In genomic region chr1:8711873-8712412, GRCh38 we compare ENCODE assay signal across 8 cellular contexts.
DNase-seq lines count a peak whose midpoint lies in the region; ATAC-seq, FAIRE-seq and TF ChIP-seq lines count a peak whose summit lies in the region.

No MANE protein-coding gene starts in this region.

- POLR2A ChIA-PET in activated CD4-positive, alpha-beta T cell treated with anti-CD3 and anti-CD28 coated beads, Interleukin-2, amount 10 ng/mL, durations not matched to agents 7 days and 5 days (lab: Charles Lee) = interaction anchor here (1.1 kb wide), 1 partner anchor 10 kb away, joined by 6 read pairs; no protein-coding TSS in a partner anchor
- POLR2A ChIA-PET in HepG2 (lab: Yijun Ruan, JAX) = interaction anchor here (1.0 to 1.4 kb wide), 3 partner anchors 10 to 472 kb away, joined by 3 to 19 read pairs (median 4); no protein-coding TSS in a partner anchor

- H3K4me2 ChIP-seq in HepG2 (ENCODE audit: low read depth, low read length) = peak overlapping the region; percentile 74

- in situ Hi-C loops in HepG2 (cut with HindIII; ENCODE audit: extremely low pct_ligation_motif_present, low pct_unique_long_range_greater_than_20kb) = no loop called here

- intact Hi-C loops in HepG2 (cut with micrococcal nuclease; ENCODE audit: unreplicated experiment) = no loop called here

- no peak for TF ChIP-seq RAD21 in HepG2 (CRISPR knock-in tag; IDR thresholded peaks at IDR 0.05)

- peaks cover 8% of the 10 kb centered on the region for H3K36me3 Mint-ChIP-seq in activated CD4-positive, alpha-beta T cell treated with anti-CD3 and anti-CD28 coated beads, Interleukin-2, amount 10 ng/mL, durations not matched to agents 7 days and 5 days (ENCODE audit: low read depth)
- peaks cover 3% of the 10 kb centered on the region for H3K36me3 Mint-ChIP-seq in activated naive CD8-positive, alpha-beta T cell treated with anti-CD3 and anti-CD28 coated beads, Interleukin-2, amount 50 U/mL, for 24 hours (ENCODE audit: low read depth)

- H3K4me3 Mint-ChIP-seq in activated CD4-positive, alpha-beta T cell treated with anti-CD3 and anti-CD28 coated beads, Interleukin-2, amount 10 ng/mL, durations not matched to agents 7 days and 5 days = peak overlapping the region; percentile 21
- peak overlapping the region; percentile 16 for H3K4me3 Mint-ChIP-seq in activated naive CD8-positive, alpha-beta T cell treated with anti-CD3 and anti-CD28 coated beads, Interleukin-2, amount 50 U/mL, for 24 hours

- BruUV-seq in HepG2 (replicated peaks; lab: Mats Ljungman, UMichigan) = TSS peak; percentile 40

- FAIRE-seq in HepG2 (lab: Jason Lieb, UNC) = peak; percentile 84

- CTCF ChIA-PET in activated CD4-positive, alpha-beta T cell treated with anti-CD3 and anti-CD28 coated beads, Interleukin-2, amount 10 ng/mL, durations not matched to agents 7 days and 5 days (lab: Charles Lee) = interaction anchor here (0.6 to 1.8 kb wide), 2 partner anchors 15 to 730 kb away, joined by 3 to 5 read pairs; no protein-coding TSS in a partner anchor
- CTCF ChIA-PET in HepG2 (lab: Yijun Ruan, JAX; ENCODE audit: low intra/inter-chr PET ratio, low total read pairs) = no interaction called here

- H3K27ac ChIP-seq in HepG2 (ENCODE audit: extremely low read length, insufficient read depth, low read length) = peak overlapping the region; percentile 81
- H3K27ac ChIP-seq in subcutaneous abdominal adipose tissue (ENCODE audit: low read depth, low read length) = peak overlapping the region; percentile 19

- peak overlapping the region; percentile 67 for H3K9ac ChIP-seq in HepG2 (ENCODE audit: insufficient read depth, low read depth, low read length)
- H3K9ac ChIP-seq in subcutaneous abdominal adipose tissue (ENCODE audit: low read length in 5 of 5) = no peak overlapping the region

- TF ChIP-seq CTCF in HepG2 (CRISPR knock-in tag; IDR thresholded peaks at IDR 0.05) = no peak

- H3K9me3 ChIP-seq in HepG2 (ENCODE audit: low read length) = no peaks in the 10 kb centered on the region
- H3K9me3 ChIP-seq in subcutaneous abdominal adipose tissue (ENCODE audit: control insufficient read depth in 5 of 5, low read length in 5 of 5) = no peaks in the 10 kb centered on the region

- H4K20me1 ChIP-seq in HepG2 (ENCODE audit: insufficient read depth, low read length) = no peaks in the 10 kb centered on the region

- H3K27me3 ChIP-seq in HepG2 (ENCODE audit: control insufficient read depth in 1 of 2, insufficient read depth in 2 of 2, low read length in 2 of 2) (no peaks in the 10 kb centered on the region), subcutaneous abdominal adipose tissue (ENCODE audit: control insufficient read depth in 5 of 5, insufficient read depth in 4 of 5, low read length in 5 of 5) (no peaks in the 10 kb centered on the region)

- H3K4me1 ChIP-seq in HepG2 (ENCODE audit: insufficient read depth, low read length) = peaks cover 90% of the 10 kb centered on the region
- H3K4me1 ChIP-seq in subcutaneous abdominal adipose tissue (ENCODE audit: control insufficient read depth in 5 of 5, insufficient read depth in 5 of 5, low read length in 5 of 5) = peaks cover 4 to 14% (median 12%) of the 10 kb centered on the region in 5 donors

- H3K27ac Mint-ChIP-seq in activated CD4-positive, alpha-beta T cell treated with anti-CD3 and anti-CD28 coated beads, Interleukin-2, amount 10 ng/mL, durations not matched to agents 7 days and 5 days = peak overlapping the region; percentile 50
- peak overlapping the region; percentile 52 for H3K27ac Mint-ChIP-seq in activated naive CD8-positive, alpha-beta T cell treated with anti-CD3 and anti-CD28 coated beads, Interleukin-2, amount 50 U/mL, for 24 hours

- no peak overlapping the region for H2AFZ ChIP-seq in HepG2 (ENCODE audit: low read length)

- H3K79me2 ChIP-seq in HepG2 (ENCODE audit: insufficient read depth, low read length) = peaks cover 73% of the 10 kb centered on the region

- peak in 1 of 2 experiments; percentile 90; a peak in 2 of 4 replicates for TF ChIP-seq EP300 in HepG2 (IDR thresholded peaks at IDR 0.05; ENCODE audit: low read depth in 2 of 2, low read length in 2 of 2)
- TF ChIP-seq EP300 in HepG2 (CRISPR knock-in tag; IDR thresholded peaks at IDR 0.05; ENCODE audit: borderline replicate concordance) = peak; percentile 39; the same call in 1 of the 2 replicates

- no peak for ATAC-seq in activated naive CD8-positive, alpha-beta T cell treated with anti-CD3 and anti-CD28 coated beads, Interleukin-2, amount 50 U/mL, for 24 hours
- peak; percentile 80 for ATAC-seq in HepG2

- peaks cover 27% of the 10 kb centered on the region for H3K4me1 Mint-ChIP-seq in activated CD4-positive, alpha-beta T cell treated with anti-CD3 and anti-CD28 coated beads, Interleukin-2, amount 10 ng/mL, durations not matched to agents 7 days and 5 days
- peaks cover 30% of the 10 kb centered on the region for H3K4me1 Mint-ChIP-seq in activated naive CD8-positive, alpha-beta T cell treated with anti-CD3 and anti-CD28 coated beads, Interleukin-2, amount 50 U/mL, for 24 hours

- H3K4me3 ChIP-seq in HepG2 (replicated peaks in 1 of 3; ENCODE audit: insufficient read depth in 1 of 3, low read depth in 2 of 3, low read length in 3 of 3) = peak overlapping the region; percentile 16 to 42 (median 39); a peak in 4 of 6 replicates
- H3K4me3 ChIP-seq in subcutaneous abdominal adipose tissue (ENCODE audit: low read depth in 1 of 5, low read length in 5 of 5) = peak overlapping the region in 2 of 5 donors; percentile 33 to 37

- no peak for TF ChIP-seq POLR2A in HepG2 (IDR thresholded peaks at IDR 0.05; ENCODE audit: insufficient read depth in 1 of 2, low read depth in 2 of 2, low read length in 2 of 2)

- 4% methylated on average over 4 of the region's 4 CpGs for WGBS in HepG2 (ENCODE audit: low lambda C conversion rate)

- H3K36me3 ChIP-seq in HepG2 (replicated peaks in 1 of 2; ENCODE audit: control insufficient read depth in 1 of 2, insufficient read depth in 2 of 2, low read length in 2 of 2) (no peaks in the 10 kb centered on the region), subcutaneous abdominal adipose tissue (ENCODE audit: control insufficient read depth in 5 of 5, insufficient read depth in 5 of 5, low read length in 5 of 5) (no peaks in the 10 kb centered on the region)

- no peaks in the 10 kb centered on the region for H3K27me3 Mint-ChIP-seq in activated CD4-positive, alpha-beta T cell treated with anti-CD3 and anti-CD28 coated beads, Interleukin-2, amount 10 ng/mL, durations not matched to agents 7 days and 5 days
- H3K27me3 Mint-ChIP-seq in activated naive CD8-positive, alpha-beta T cell treated with anti-CD3 and anti-CD28 coated beads, Interleukin-2, amount 50 U/mL, for 24 hours = peaks cover 8% of the 10 kb centered on the region

- no peaks in the 10 kb centered on the region for H3K9me3 Mint-ChIP-seq in activated CD4-positive, alpha-beta T cell treated with anti-CD3 and anti-CD28 coated beads, Interleukin-2, amount 10 ng/mL, durations not matched to agents 7 days and 5 days
- peaks cover 4% of the 10 kb centered on the region for H3K9me3 Mint-ChIP-seq in activated naive CD8-positive, alpha-beta T cell treated with anti-CD3 and anti-CD28 coated beads, Interleukin-2, amount 50 U/mL, for 24 hours

- DNase-seq in activated CD4-positive, alpha-beta T cell treated with anti-CD3 and anti-CD28 coated beads, Interleukin-2, amount 10 ng/mL, durations not matched to agents 7 days and 5 days = no peak
- no peak for DNase-seq in activated CD4-positive, alpha-beta T cell treated with anti-CD3 and anti-CD28 coated beads, Interleukin-2, amount 50 U/mL, for 4 hours
- DNase-seq in activated naive CD8-positive, alpha-beta T cell treated with anti-CD3 and anti-CD28 coated beads, Interleukin-2, amount 50 U/mL, for 24 hours = no peak
- peak; percentile 91 for DNase-seq in HepG2 (ENCODE audit: low spot score)
- no peak for DNase-seq in NCI-H524 (lab: John Stamatoyannopoulos, UW)
- no peak for DNase-seq in effector CD8-positive, alpha-beta T cell (lab: John Stamatoyannopoulos, UW)
- DNase-seq in NOMO-1 treated with DMSO at 0.1 percent for 48 hours (lab: John Stamatoyannopoulos, UW; ENCODE audit: unreplicated experiment) = no peak

TF ChIP-seq in HepG2, 621 proteins besides CTCF, POLR2A, EP300 and RAD21 (continues in another document):
- TF ChIP-seq KDM6A (CRISPR knock-in tag; IDR thresholded peaks at IDR 0.05; ENCODE audit: low read depth) (peak; percentile 32; the same call in 1 of the 2 replicates), KLF11 (CRISPR knock-in tag; IDR thresholded peaks at IDR 0.05) (peak; percentile 50; the same call in 1 of the 2 replicates), HBP1 (CRISPR knock-in tag; IDR thresholded peaks at IDR 0.05; ENCODE audit: low read depth) (no peak)
